ENCODE assay signal across 1 cellular context in the genomic region with DNA sequence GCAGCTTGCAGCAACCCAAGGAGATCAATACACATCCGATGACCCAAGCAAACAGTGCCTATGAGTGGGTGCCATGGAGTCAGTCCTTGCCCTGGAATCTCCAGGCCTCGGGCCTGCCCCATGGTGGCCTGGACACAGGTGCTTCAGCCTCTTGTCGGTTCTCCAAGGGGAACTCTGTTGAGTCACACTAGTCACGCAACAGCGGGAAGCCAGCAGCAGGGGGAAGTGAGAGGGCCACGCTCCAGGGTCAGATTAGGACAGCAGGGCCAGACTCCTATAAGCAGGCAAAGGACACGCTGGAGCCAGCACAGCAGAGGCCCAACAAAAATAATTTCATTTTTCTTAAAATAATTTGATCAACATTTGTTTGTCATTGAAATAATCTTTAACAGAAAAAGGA.
TF ChIP-seq lines count a peak whose summit lies in the region.

No MANE protein-coding gene starts in this region.

TF ChIP-seq in HepG2, 621 proteins besides CTCF, POLR2A, EP300 and RAD21 (continued from another document and continues in another):
- TF ChIP-seq, protein P1, sequence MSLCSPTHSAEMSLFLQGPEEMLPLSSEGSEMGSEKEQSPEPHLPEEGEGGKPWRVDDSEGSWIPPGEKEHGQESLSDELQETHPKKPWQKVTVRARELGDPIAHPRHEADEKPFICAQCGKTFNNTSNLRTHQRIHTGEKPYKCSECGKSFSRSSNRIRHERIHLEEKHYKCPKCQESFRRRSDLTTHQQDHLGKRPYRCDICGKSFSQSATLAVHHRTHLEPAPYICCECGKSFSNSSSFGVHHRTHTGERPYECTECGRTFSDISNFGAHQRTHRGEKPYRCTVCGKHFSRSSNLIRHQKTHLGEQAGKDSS (CRISPR knock-in tag; IDR thresholded peaks at IDR 0.05; ENCODE audit: borderline replicate concordance, low read depth), result peak; percentile 73; the same call in 1 of the 2 replicates
- TF ChIP-seq, protein P2, sequence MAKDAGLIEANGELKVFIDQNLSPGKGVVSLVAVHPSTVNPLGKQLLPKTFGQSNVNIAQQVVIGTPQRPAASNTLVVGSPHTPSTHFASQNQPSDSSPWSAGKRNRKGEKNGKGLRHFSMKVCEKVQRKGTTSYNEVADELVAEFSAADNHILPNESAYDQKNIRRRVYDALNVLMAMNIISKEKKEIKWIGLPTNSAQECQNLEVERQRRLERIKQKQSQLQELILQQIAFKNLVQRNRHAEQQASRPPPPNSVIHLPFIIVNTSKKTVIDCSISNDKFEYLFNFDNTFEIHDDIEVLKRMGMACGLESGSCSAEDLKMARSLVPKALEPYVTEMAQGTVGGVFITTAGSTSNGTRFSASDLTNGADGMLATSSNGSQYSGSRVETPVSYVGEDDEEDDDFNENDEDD (CRISPR knock-in tag; IDR thresholded peaks at IDR 0.05; ENCODE audit: borderline replicate concordance), result 0 out of 2 replicates have a peak, but pooled peaks have one; percentile 15
- TF ChIP-seq ZNF256 (CRISPR knock-in tag; conservative IDR thresholded peaks at IDR 0.05) (no peak), ZNF891 (CRISPR knock-in tag; IDR thresholded peaks at IDR 0.05) (0 out of 2 replicates have a peak, but pooled peaks have one; percentile 30), ZNF121 (CRISPR knock-in tag; IDR thresholded peaks at IDR 0.05) (peak; percentile 60; the same call in 1 of the 2 replicates), ZNF720 (CRISPR knock-in tag; IDR thresholded peaks at IDR 0.05) (no peak), CHD2 (IDR thresholded peaks at IDR 0.05; ENCODE audit: low read depth, low read length) (peak; percentile 29; the same call in 1 of the 2 replicates), ETV5 (CRISPR knock-in tag; IDR thresholded peaks at IDR 0.05; ENCODE audit: borderline replicate concordance) (peak; percentile 55; the same call in 1 of the 2 replicates), NRL (CRISPR knock-in tag; IDR thresholded peaks at IDR 0.05; ENCODE audit: borderline replicate concordance) (peak; percentile 35; the same call in 1 of the 2 replicates), SMC3 (IDR thresholded peaks at IDR 0.05; ENCODE audit: low read length) (peak; percentile 11; the same call in 1 of the 2 replicates), EHMT2 (IDR thresholded peaks at IDR 0.05; ENCODE audit: borderline replicate concordance, low read depth, low read length) (0 out of 2 replicates have a peak, but pooled peaks have one; percentile 4), BHLHE40 (IDR thresholded peaks at IDR 0.05; ENCODE audit: low read length) (0 out of 2 replicates have a peak, but pooled peaks have one; percentile 43), HOXA9 (CRISPR knock-in tag; IDR thresholded peaks at IDR 0.05; ENCODE audit: borderline replicate concordance) (0 out of 2 replicates have a peak, but pooled peaks have one; percentile 25), ZBTB20 (CRISPR knock-in tag; IDR thresholded peaks at IDR 0.05; ENCODE audit: borderline replicate concordance, low read depth) (no peak; the same call in 1 of the 2 replicates), FOXA3 (CRISPR knock-in tag; IDR thresholded peaks at IDR 0.05) (0 out of 2 replicates have a peak, but pooled peaks have one; percentile 12), FOSL2 (CRISPR knock-in tag; IDR thresholded peaks at IDR 0.05) (peak; percentile 78), MED1 (CRISPR knock-in tag; IDR thresholded peaks at IDR 0.05) (0 out of 2 replicates have a peak, but pooled peaks have one; percentile 20), NR2C2 (CRISPR knock-in tag; IDR thresholded peaks at IDR 0.05; ENCODE audit: borderline replicate concordance) (no peak)
- TF ChIP-seq, protein P3, sequence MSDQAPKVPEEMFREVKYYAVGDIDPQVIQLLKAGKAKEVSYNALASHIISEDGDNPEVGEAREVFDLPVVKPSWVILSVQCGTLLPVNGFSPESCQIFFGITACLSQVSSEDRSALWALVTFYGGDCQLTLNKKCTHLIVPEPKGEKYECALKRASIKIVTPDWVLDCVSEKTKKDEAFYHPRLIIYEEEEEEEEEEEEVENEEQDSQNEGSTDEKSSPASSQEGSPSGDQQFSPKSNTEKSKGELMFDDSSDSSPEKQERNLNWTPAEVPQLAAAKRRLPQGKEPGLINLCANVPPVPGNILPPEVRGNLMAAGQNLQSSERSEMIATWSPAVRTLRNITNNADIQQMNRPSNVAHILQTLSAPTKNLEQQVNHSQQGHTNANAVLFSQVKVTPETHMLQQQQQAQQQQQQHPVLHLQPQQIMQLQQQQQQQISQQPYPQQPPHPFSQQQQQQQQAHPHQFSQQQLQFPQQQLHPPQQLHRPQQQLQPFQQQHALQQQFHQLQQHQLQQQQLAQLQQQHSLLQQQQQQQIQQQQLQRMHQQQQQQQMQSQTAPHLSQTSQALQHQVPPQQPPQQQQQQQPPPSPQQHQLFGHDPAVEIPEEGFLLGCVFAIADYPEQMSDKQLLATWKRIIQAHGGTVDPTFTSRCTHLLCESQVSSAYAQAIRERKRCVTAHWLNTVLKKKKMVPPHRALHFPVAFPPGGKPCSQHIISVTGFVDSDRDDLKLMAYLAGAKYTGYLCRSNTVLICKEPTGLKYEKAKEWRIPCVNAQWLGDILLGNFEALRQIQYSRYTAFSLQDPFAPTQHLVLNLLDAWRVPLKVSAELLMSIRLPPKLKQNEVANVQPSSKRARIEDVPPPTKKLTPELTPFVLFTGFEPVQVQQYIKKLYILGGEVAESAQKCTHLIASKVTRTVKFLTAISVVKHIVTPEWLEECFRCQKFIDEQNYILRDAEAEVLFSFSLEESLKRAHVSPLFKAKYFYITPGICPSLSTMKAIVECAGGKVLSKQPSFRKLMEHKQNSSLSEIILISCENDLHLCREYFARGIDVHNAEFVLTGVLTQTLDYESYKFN (CRISPR knock-in tag; conservative IDR thresholded peaks at IDR 0.05), result 0 out of 2 replicates have a peak, but pooled peaks have one; percentile 11
- TF ChIP-seq, protein P4, sequence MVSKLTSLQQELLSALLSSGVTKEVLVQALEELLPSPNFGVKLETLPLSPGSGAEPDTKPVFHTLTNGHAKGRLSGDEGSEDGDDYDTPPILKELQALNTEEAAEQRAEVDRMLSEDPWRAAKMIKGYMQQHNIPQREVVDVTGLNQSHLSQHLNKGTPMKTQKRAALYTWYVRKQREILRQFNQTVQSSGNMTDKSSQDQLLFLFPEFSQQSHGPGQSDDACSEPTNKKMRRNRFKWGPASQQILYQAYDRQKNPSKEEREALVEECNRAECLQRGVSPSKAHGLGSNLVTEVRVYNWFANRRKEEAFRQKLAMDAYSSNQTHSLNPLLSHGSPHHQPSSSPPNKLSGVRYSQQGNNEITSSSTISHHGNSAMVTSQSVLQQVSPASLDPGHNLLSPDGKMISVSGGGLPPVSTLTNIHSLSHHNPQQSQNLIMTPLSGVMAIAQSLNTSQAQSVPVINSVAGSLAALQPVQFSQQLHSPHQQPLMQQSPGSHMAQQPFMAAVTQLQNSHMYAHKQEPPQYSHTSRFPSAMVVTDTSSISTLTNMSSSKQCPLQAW (CRISPR knock-in tag; IDR thresholded peaks at IDR 0.05), result peak; percentile 47; the same call in 1 of the 2 replicates
- TF ChIP-seq, protein P5, sequence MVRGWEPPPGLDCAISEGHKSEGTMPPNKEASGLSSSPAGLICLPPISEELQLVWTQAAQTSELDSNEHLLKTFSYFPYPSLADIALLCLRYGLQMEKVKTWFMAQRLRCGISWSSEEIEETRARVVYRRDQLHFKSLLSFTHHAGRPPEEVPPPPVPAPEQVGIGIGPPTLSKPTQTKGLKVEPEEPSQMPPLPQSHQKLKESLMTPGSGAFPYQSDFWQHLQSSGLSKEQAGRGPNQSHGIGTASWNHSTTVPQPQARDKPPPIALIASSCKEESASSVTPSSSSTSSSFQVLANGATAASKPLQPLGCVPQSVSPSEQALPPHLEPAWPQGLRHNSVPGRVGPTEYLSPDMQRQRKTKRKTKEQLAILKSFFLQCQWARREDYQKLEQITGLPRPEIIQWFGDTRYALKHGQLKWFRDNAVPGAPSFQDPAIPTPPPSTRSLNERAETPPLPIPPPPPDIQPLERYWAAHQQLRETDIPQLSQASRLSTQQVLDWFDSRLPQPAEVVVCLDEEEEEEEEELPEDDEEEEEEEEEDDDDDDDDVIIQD (CRISPR knock-in tag; IDR thresholded peaks at IDR 0.05; ENCODE audit: low read depth), result peak; percentile 20; the same call in 1 of the 2 replicates
- TF ChIP-seq, protein P6, sequence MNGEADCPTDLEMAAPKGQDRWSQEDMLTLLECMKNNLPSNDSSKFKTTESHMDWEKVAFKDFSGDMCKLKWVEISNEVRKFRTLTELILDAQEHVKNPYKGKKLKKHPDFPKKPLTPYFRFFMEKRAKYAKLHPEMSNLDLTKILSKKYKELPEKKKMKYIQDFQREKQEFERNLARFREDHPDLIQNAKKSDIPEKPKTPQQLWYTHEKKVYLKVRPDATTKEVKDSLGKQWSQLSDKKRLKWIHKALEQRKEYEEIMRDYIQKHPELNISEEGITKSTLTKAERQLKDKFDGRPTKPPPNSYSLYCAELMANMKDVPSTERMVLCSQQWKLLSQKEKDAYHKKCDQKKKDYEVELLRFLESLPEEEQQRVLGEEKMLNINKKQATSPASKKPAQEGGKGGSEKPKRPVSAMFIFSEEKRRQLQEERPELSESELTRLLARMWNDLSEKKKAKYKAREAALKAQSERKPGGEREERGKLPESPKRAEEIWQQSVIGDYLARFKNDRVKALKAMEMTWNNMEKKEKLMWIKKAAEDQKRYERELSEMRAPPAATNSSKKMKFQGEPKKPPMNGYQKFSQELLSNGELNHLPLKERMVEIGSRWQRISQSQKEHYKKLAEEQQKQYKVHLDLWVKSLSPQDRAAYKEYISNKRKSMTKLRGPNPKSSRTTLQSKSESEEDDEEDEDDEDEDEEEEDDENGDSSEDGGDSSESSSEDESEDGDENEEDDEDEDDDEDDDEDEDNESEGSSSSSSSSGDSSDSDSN (CRISPR knock-in tag; IDR thresholded peaks at IDR 0.05), result peak; percentile 49; the same call in 1 of the 2 replicates
- TF ChIP-seq, protein P7, sequence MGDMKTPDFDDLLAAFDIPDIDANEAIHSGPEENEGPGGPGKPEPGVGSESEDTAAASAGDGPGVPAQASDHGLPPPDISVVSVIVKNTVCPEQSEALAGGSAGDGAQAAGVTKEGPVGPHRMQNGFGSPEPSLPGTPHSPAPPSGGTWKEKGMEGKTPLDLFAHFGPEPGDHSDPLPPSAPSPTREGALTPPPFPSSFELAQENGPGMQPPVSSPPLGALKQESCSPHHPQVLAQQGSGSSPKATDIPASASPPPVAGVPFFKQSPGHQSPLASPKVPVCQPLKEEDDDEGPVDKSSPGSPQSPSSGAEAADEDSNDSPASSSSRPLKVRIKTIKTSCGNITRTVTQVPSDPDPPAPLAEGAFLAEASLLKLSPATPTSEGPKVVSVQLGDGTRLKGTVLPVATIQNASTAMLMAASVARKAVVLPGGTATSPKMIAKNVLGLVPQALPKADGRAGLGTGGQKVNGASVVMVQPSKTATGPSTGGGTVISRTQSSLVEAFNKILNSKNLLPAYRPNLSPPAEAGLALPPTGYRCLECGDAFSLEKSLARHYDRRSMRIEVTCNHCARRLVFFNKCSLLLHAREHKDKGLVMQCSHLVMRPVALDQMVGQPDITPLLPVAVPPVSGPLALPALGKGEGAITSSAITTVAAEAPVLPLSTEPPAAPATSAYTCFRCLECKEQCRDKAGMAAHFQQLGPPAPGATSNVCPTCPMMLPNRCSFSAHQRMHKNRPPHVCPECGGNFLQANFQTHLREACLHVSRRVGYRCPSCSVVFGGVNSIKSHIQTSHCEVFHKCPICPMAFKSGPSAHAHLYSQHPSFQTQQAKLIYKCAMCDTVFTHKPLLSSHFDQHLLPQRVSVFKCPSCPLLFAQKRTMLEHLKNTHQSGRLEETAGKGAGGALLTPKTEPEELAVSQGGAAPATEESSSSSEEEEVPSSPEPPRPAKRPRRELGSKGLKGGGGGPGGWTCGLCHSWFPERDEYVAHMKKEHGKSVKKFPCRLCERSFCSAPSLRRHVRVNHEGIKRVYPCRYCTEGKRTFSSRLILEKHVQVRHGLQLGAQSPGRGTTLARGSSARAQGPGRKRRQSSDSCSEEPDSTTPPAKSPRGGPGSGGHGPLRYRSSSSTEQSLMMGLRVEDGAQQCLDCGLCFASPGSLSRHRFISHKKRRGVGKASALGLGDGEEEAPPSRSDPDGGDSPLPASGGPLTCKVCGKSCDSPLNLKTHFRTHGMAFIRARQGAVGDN (CRISPR knock-in tag; IDR thresholded peaks at IDR 0.05), result peak; percentile 85
